In genomic region chr20:13046409-13046808, GRCh38 we compare ENCODE assay signal across 22 cellular contexts. TPM values are rescaled to one million over a fixed set of nuclear protein-coding genes. Genes with fewer than 3 reads are reported as not detected.
DNase-seq lines count a peak whose midpoint lies in the region; ATAC-seq, FAIRE-seq and TF ChIP-seq lines count a peak whose summit lies in the region.
"Had no signal": no experiment of that assay in that cellular context is flagged by ENCODE, and none has a peak within 500 bp of the region (broad histone marks: within the 10 kb centered on the region; RNA-seq: fewer than 3 reads in every experiment).

No MANE protein-coding gene starts in this region.

- peak in 2 of 4 donors; percentile 41 to 58 for DNase-seq in body of pancreas
- no peak for DNase-seq in left lobe of liver (ENCODE audit: low spot score)
- no peak for DNase-seq in right lobe of liver
- peak; percentile 79 for DNase-seq in small intestine
- DNase-seq in activated CD8-positive, alpha-beta T cell treated with anti-CD3 and anti-CD28 coated beads, Interleukin-2, amount 10 ng/mL, durations not matched to agents 7 days and 5 days: no peak
- DNase-seq in left ventricle myocardium superior: no peak
- DNase-seq in GM13977 (ENCODE audit: low spot score): no peak
- DNase-seq: BE2C; CD4-positive, alpha-beta T cell; CD8-positive, alpha-beta memory T cell; DMS 273 treated with DMSO at 0.1 percent for 48 hours; DND-41; GM23248; H7 had no signal

- TF ChIP-seq CTCF in body of pancreas (IDR thresholded peaks at IDR 0.05) (no peak), right lobe of liver (IDR thresholded peaks at IDR 0.05) (no peak), GM13977 (IDR thresholded peaks at IDR 0.05; ENCODE audit: extremely low read depth, insufficient read depth, missing control alignments) (no peak)

- FAIRE-seq in small intestine (lab: Jason Lieb, UNC): no peak
- FAIRE-seq: D721Med, G401.6, GM12892, GM19239, H1 had no signal

- H3K9me3 ChIP-seq in body of pancreas (no peaks in the 10 kb centered on the region), right lobe of liver (no peaks in the 10 kb centered on the region), small intestine (ENCODE audit: control insufficient read depth, low read depth) (no peaks in the 10 kb centered on the region)
- H3K9me3 ChIP-seq: BE2C had no signal

- no peaks in the 10 kb centered on the region for H3K4me1 Mint-ChIP-seq in activated CD8-positive, alpha-beta T cell treated with anti-CD3 and anti-CD28 coated beads, Interleukin-2, amount 10 ng/mL, durations not matched to agents 7 days and 5 days (ENCODE audit: low read depth)
- H3K4me1 Mint-ChIP-seq: CD14-positive monocyte; CD8-positive, alpha-beta memory T cell had no signal

- no peak overlapping the region for H3K27ac ChIP-seq in body of pancreas
- H3K27ac ChIP-seq in right lobe of liver: no peak overlapping the region
- no peak overlapping the region for H3K27ac ChIP-seq in small intestine (ENCODE audit: low read depth in 1 of 2, low read length in 1 of 2)
- H3K27ac ChIP-seq: BLaER1 treated with 17β-estradiol and CSF1 and Interleukin-3, amounts not matched to agents 10 nM and 100 nM; GM23248 had no signal

- H3K27ac Mint-ChIP-seq in activated CD8-positive, alpha-beta T cell treated with anti-CD3 and anti-CD28 coated beads, Interleukin-2, amount 10 ng/mL, durations not matched to agents 7 days and 5 days: no peak overlapping the region
- H3K27ac Mint-ChIP-seq: CD14-positive monocyte; CD4-positive, alpha-beta T cell; CD8-positive, alpha-beta memory T cell had no signal

- H3K36me3 ChIP-seq in body of pancreas (replicated peaks in 1 of 2; ENCODE audit: insufficient read depth in 1 of 2, low read depth in 2 of 2): no peaks in the 10 kb centered on the region
- peaks cover 0 to 7% (median 0%) of the 10 kb centered on the region in 4 donors for H3K36me3 ChIP-seq in right lobe of liver
- peaks cover 0 to 2% of the 10 kb centered on the region in 2 donors for H3K36me3 ChIP-seq in small intestine (ENCODE audit: control insufficient read depth in 2 of 2, insufficient read depth in 2 of 2, low read length in 2 of 2)
- H3K36me3 ChIP-seq: BE2C had no signal

- ATAC-seq in body of pancreas: peak; percentile 64
- peak; percentile 91 for ATAC-seq in left lobe of liver
- peak; percentile 73 to 89 (median 80) for ATAC-seq in right lobe of liver
- ATAC-seq in activated CD8-positive, alpha-beta T cell treated with anti-CD3 and anti-CD28 coated beads, Interleukin-2, amount 10 ng/mL, durations not matched to agents 7 days and 5 days: no peak
- no peak for ATAC-seq in left ventricle myocardium superior
- ATAC-seq: HCT116 had no signal

- intact Hi-C loops in body of pancreas (cut with DNase I): no loop called here
- intact Hi-C loops in right lobe of liver (cut with DNase I): no loop called here
- intact Hi-C loops in left ventricle myocardium superior (cut with micrococcal nuclease): no loop called here

- POLR2A ChIA-PET in activated CD8-positive, alpha-beta T cell treated with anti-CD3 and anti-CD28 coated beads, Interleukin-2, amount 10 ng/mL, durations not matched to agents 7 days and 5 days (lab: Charles Lee): no interaction called here

- no peak overlapping the region for H3K4me3 ChIP-seq in body of pancreas
- H3K4me3 ChIP-seq in right lobe of liver: no peak overlapping the region
- no peak overlapping the region for H3K4me3 ChIP-seq in small intestine (ENCODE audit: low read depth in 1 of 2, low read length in 2 of 2)
- H3K4me3 ChIP-seq: BLaER1 treated with 17β-estradiol and CSF1 and Interleukin-3, amounts not matched to agents 10 nM and 100 nM; GM23248 had no signal

- TF ChIP-seq POLR2A in body of pancreas (IDR thresholded peaks at IDR 0.05) (no peak), right lobe of liver (IDR thresholded peaks at IDR 0.05) (no peak)

- H3K4me3 Mint-ChIP-seq in activated CD8-positive, alpha-beta T cell treated with anti-CD3 and anti-CD28 coated beads, Interleukin-2, amount 10 ng/mL, durations not matched to agents 7 days and 5 days: no peak overlapping the region
- H3K4me3 Mint-ChIP-seq: CD14-positive monocyte; CD4-positive, alpha-beta T cell; CD8-positive, alpha-beta memory T cell had no signal

- in situ Hi-C loops in GM13977 (cut with MboI; ENCODE audit: low pct_unique_long_range_greater_than_20kb, low sequenced_read_pairs, unreplicated experiment): no loop called here

- H3K27me3 ChIP-seq in body of pancreas: no peaks in the 10 kb centered on the region
- H3K27me3 ChIP-seq in right lobe of liver: no peaks in the 10 kb centered on the region
- H3K27me3 ChIP-seq in small intestine (ENCODE audit: control insufficient read depth in 2 of 2, insufficient read depth in 2 of 2, low read length in 2 of 2): no peaks in the 10 kb centered on the region
- H3K27me3 ChIP-seq: BE2C; BLaER1 treated with 17β-estradiol and CSF1 and Interleukin-3, amounts not matched to agents 10 nM and 100 nM had no signal

- WGBS in body of pancreas, 2 donors: 42% methylated on average over 1 of the region's 1 CpG
- WGBS in right lobe of liver (ENCODE audit: insufficient coverage, low coverage, low lambda C conversion rate, missing lambda C conversion rate): 25% methylated on average over 1 of the region's 1 CpG
- 8 to 52% (median 16%) methylated on average over 1 of the region's 1 CpG for WGBS in small intestine, 3 donors

- no peaks in the 10 kb centered on the region for H3K9me3 Mint-ChIP-seq in activated CD8-positive, alpha-beta T cell treated with anti-CD3 and anti-CD28 coated beads, Interleukin-2, amount 10 ng/mL, durations not matched to agents 7 days and 5 days (ENCODE audit: insufficient read depth)

- no peaks in the 10 kb centered on the region for H3K27me3 Mint-ChIP-seq in activated CD8-positive, alpha-beta T cell treated with anti-CD3 and anti-CD28 coated beads, Interleukin-2, amount 10 ng/mL, durations not matched to agents 7 days and 5 days (ENCODE audit: low read depth)

- no peaks in the 10 kb centered on the region for H3K36me3 Mint-ChIP-seq in activated CD8-positive, alpha-beta T cell treated with anti-CD3 and anti-CD28 coated beads, Interleukin-2, amount 10 ng/mL, durations not matched to agents 7 days and 5 days (ENCODE audit: low read depth)
- H3K36me3 Mint-ChIP-seq: CD14-positive monocyte; CD8-positive, alpha-beta memory T cell had no signal

- H3K4me1 ChIP-seq in body of pancreas (no peaks in the 10 kb centered on the region), right lobe of liver (peaks cover 0 to 5% (median 0%) of the 10 kb centered on the region in 4 donors), small intestine (ENCODE audit: control insufficient read depth in 2 of 2, insufficient read depth in 1 of 2, low read depth in 1 of 2, low read length in 1 of 2) (no peaks in the 10 kb centered on the region)
- H3K4me1 ChIP-seq: BE2C had no signal

- CTCF ChIA-PET in activated CD8-positive, alpha-beta T cell treated with anti-CD3 and anti-CD28 coated beads, Interleukin-2, amount 10 ng/mL, durations not matched to agents 7 days and 5 days (lab: Charles Lee): no interaction called here

RNA-seq across cellular contexts. Expression of gene SPTLC3, which starts 37.6 kb away (rescaled TPM):
- total RNA-seq in body of pancreas: 10 to 100 TPM in 1 of 2 donors, 1 to 10 TPM in 1; 5.3 to 18.4 TPM
- 24.5 TPM for total RNA-seq in left lobe of liver
- 10 to 100 TPM; 16.4 to 25.6 (median 24.8) TPM for total RNA-seq in right lobe of liver
- 1 to 10 TPM; 4.3 to 6.0 (median 5.6) TPM for polyA plus RNA-seq in small intestine
- under 1 TPM; 0.05 to 0.37 TPM for total RNA-seq in activated CD8-positive, alpha-beta T cell treated with anti-CD3 and anti-CD28 coated beads, Interleukin-2, amount 10 ng/mL, durations not matched to agents 7 days and 5 days
- total RNA-seq in left ventricle myocardium superior: 5.4 TPM
- total RNA-seq: CD8-positive, alpha-beta memory T cell had no signal
- polyA plus RNA-seq: CD14-positive monocyte had no signal

Comparison
In these comparisons a context has a peak if more than half of its experiments do, and no peak if none do; other contexts are left out.
1. ATAC-seq: peak in body of pancreas (single experiment), left lobe of liver (single experiment) and right lobe of liver (4 of 4); none in activated CD8-positive, alpha-beta T cell treated with anti-CD3 and anti-CD28 coated beads, Interleukin-2, amount 10 ng/mL, durations not matched to agents 7 days and 5 days (single experiment) and left ventricle myocardium superior (single experiment).